ENCODE assay signal across 6 cellular contexts in genomic region chr6:160853946-160854345, GRCh38.
"Had no signal": no experiment of that assay in that cellular context is flagged by ENCODE, and none has a peak within 500 bp of the region (broad histone marks: within the 10 kb centered on the region; RNA-seq: fewer than 3 reads in every experiment).

No MANE protein-coding gene starts in this region.

- H3K4me3 ChIP-seq: GM23248, HAP-1 had no signal

- H3K9ac ChIP-seq: GM23248 had no signal

- H3K36me3 ChIP-seq: HAP-1 had no signal

- H3K27ac ChIP-seq: GM23248 had no signal

- H3K4me1 ChIP-seq: HAP-1 had no signal

- DNase-seq: GM23248, GOT3, H7, KG1 had no signal

- H3K9me3 ChIP-seq: HAP-1 had no signal

- H2AFZ ChIP-seq: GM23248 had no signal

- ATAC-seq: HCT116 had no signal
